ENCODE assay signal across 13 cellular contexts in genomic region chr4:151797853-151798252, GRCh38.
"Had no signal": no experiment of that assay in that cellular context is flagged by ENCODE, and none has a peak within 500 bp of the region (broad histone marks: within the 10 kb centered on the region; RNA-seq: fewer than 3 reads in every experiment).

No MANE protein-coding gene starts in this region.

- H3K27me3 Mint-ChIP-seq: stimulated activated naive CD8-positive, alpha-beta T cell treated with anti-CD3 and anti-CD28 coated beads, Interleukin-15, amount 100 ng/mL, for 72 hours had no signal

- H3K27ac Mint-ChIP-seq: immature natural killer cell; naive B cell; nephron; stimulated activated naive B cell treated with anti-CD40 and anti-IgM and Interleukin-4, amounts not matched to agents 10 μg/mL and 1 μg/mL and 100 μg/mL, for 72 hours; stimulated activated naive CD8-positive, alpha-beta T cell treated with anti-CD3 and anti-CD28 coated beads, Interleukin-15, amount 100 ng/mL, for 72 hours had no signal

- H3K9me3 Mint-ChIP-seq: nephron; stimulated activated naive B cell treated with anti-CD40 and anti-IgM and Interleukin-4, amounts not matched to agents 10 μg/mL and 1 μg/mL and 100 μg/mL, for 72 hours; stimulated activated naive CD8-positive, alpha-beta T cell treated with anti-CD3 and anti-CD28 coated beads, Interleukin-15, amount 100 ng/mL, for 72 hours had no signal

- FAIRE-seq: endometrium had no signal

- H3K4me3 Mint-ChIP-seq: immature natural killer cell; naive B cell; nephron; stimulated activated naive B cell treated with anti-CD40 and anti-IgM and Interleukin-4, amounts not matched to agents 10 μg/mL and 1 μg/mL and 100 μg/mL, for 72 hours; stimulated activated naive CD8-positive, alpha-beta T cell treated with anti-CD3 and anti-CD28 coated beads, Interleukin-15, amount 100 ng/mL, for 72 hours had no signal

- H3K4me1 Mint-ChIP-seq: immature natural killer cell; naive B cell; nephron; stimulated activated naive B cell treated with anti-CD40 and anti-IgM and Interleukin-4, amounts not matched to agents 10 μg/mL and 1 μg/mL and 100 μg/mL, for 72 hours; stimulated activated naive CD8-positive, alpha-beta T cell treated with anti-CD3 and anti-CD28 coated beads, Interleukin-15, amount 100 ng/mL, for 72 hours had no signal

- H3K4me3 ChIP-seq: left ventricle myocardium inferior, lower lobe of right lung, thoracic aorta had no signal

- H3K27ac ChIP-seq: lower lobe of right lung, thoracic aorta had no signal

- H3K36me3 ChIP-seq: left ventricle myocardium inferior, lower lobe of right lung, thoracic aorta had no signal

- H3K36me3 Mint-ChIP-seq: immature natural killer cell; naive B cell; stimulated activated naive B cell treated with anti-CD40 and anti-IgM and Interleukin-4, amounts not matched to agents 10 μg/mL and 1 μg/mL and 100 μg/mL, for 72 hours had no signal

- DNase-seq: effector memory CD4-positive, alpha-beta T cell; immature natural killer cell; left ventricle myocardium inferior; lower lobe of right lung; naive B cell; stimulated activated CD4-positive, alpha-beta T cell treated with anti-CD3 and anti-CD28 coated beads, Interleukin-2, amount 100 ng/mL, for 24 hours; stimulated activated CD4-positive, alpha-beta T cell treated with anti-CD3 and anti-CD28 coated beads, Interleukin-4, amount 100 ng/mL, for 4 hours; stimulated activated naive B cell treated with anti-CD40 and anti-IgM and Interleukin-4, amounts not matched to agents 10 μg/mL and 1 μg/mL and 100 μg/mL, for 72 hours; stimulated activated naive CD8-positive, alpha-beta T cell treated with anti-CD3 and anti-CD28 coated beads, Interleukin-15, amount 100 ng/mL, for 72 hours had no signal

- ATAC-seq: lower lobe of right lung; sciatic nerve; stimulated activated naive CD8-positive, alpha-beta T cell treated with anti-CD3 and anti-CD28 coated beads, Interleukin-15, amount 100 ng/mL, for 72 hours had no signal

- H3K4me1 ChIP-seq: lower lobe of right lung had no signal

- H3K9me3 ChIP-seq: left ventricle myocardium inferior, lower lobe of right lung, thoracic aorta had no signal
